In the genomic region with DNA sequence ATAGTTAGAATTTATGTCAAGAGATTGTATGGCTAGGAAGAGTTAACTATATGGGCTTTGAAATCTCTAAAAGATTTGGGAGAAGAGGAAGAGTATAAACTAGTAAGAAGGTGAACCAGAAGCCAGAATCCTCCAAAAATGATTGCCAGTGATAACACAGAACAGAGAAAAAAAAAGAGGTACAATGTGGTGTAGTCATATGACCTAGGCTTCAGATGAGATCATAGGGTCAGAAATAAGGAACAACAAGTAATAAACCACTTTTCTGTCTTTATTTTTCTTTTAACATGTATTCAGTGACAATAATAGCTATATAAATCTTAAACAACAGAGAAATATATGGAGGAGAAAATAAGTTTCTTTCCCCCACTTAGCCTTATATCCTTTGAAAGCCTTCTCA, we compare ENCODE assay signal across 11 cellular contexts. TPM values are rescaled to one million over a fixed set of nuclear protein-coding genes. Genes with fewer than 3 reads are reported as not detected.
DNase-seq lines count a peak whose midpoint lies in the region; ATAC-seq and TF ChIP-seq lines count a peak whose summit lies in the region.
"Had no signal": no experiment of that assay in that cellular context is flagged by ENCODE, and none has a peak within 500 bp of the region (broad histone marks: within the 10 kb centered on the region; RNA-seq: fewer than 3 reads in every experiment).

No MANE protein-coding gene starts in this region.

- H3K4me1 Mint-ChIP-seq in MCF 10A (ENCODE audit: insufficient read depth, unreplicated experiment) (peaks cover 37% of the 10 kb centered on the region), brain (peaks cover 54% of the 10 kb centered on the region)

- ATAC-seq in upper lobe of right lung, result no peak

- no peak for TF ChIP-seq CTCF in MCF 10A (IDR thresholded peaks at IDR 0.05; ENCODE audit: unreplicated experiment)
- no peak for TF ChIP-seq CTCF in breast epithelium (IDR thresholded peaks at IDR 0.05)
- no peak for TF ChIP-seq CTCF in OCI-LY3 (IDR thresholded peaks at IDR 0.05; ENCODE audit: low read depth, low read length)
- TF ChIP-seq CTCF in brain (conservative IDR thresholded peaks at IDR 0.05), result no peak
- no peak for TF ChIP-seq CTCF in right atrium auricular region (IDR thresholded peaks at IDR 0.05)
- TF ChIP-seq CTCF in upper lobe of right lung (IDR thresholded peaks at IDR 0.05), result no peak

- H3K36me3 ChIP-seq in breast epithelium (no peaks in the 10 kb centered on the region), OCI-LY3 (replicated peaks; ENCODE audit: low read depth, low read length) (no peaks in the 10 kb centered on the region), right atrium auricular region (no peaks in the 10 kb centered on the region), upper lobe of right lung (no peaks in the 10 kb centered on the region)
- H3K36me3 ChIP-seq: thoracic aorta had no signal

- H2AFZ ChIP-seq in OCI-LY3 (ENCODE audit: low read depth, low read length), result no peak overlapping the region

- H4K20me1 ChIP-seq in OCI-LY3 (ENCODE audit: insufficient read depth, low read length), result 0 out of 2 replicates have a peak, but pooled peaks cover 3% of the 10 kb centered on the region

- CTCF ChIA-PET in MCF 10A (lab: Yijun Ruan, JAX), result interaction anchor here (0.6 kb wide), 1 partner anchor 471 kb away, joined by 3 read pairs; no protein-coding TSS in a partner anchor

- no TSS peak for BruUV-seq in MCF 10A (replicated peaks; lab: Mats Ljungman, UMichigan)

- H3K9me3 Mint-ChIP-seq in MCF 10A (ENCODE audit: unreplicated experiment) (no peaks in the 10 kb centered on the region), brain (peaks cover 0 to 2% (median 0%) of the 10 kb centered on the region in 5 experiments)

- peaks cover 35% of the 10 kb centered on the region for H3K79me2 ChIP-seq in OCI-LY3 (ENCODE audit: low read length)

- no peaks in the 10 kb centered on the region for H3K27me3 Mint-ChIP-seq in MCF 10A (ENCODE audit: insufficient read depth, unreplicated experiment)
- peaks cover 11% of the 10 kb centered on the region for H3K27me3 Mint-ChIP-seq in brain

- H3K4me3 Mint-ChIP-seq in MCF 10A (ENCODE audit: unreplicated experiment) (peak overlapping the region; percentile 15), brain (peak overlapping the region; percentile 7 to 74 (median 52))

- TF ChIP-seq POLR2A in breast epithelium (IDR thresholded peaks at IDR 0.05), result no peak

- no peaks in the 10 kb centered on the region for H3K36me3 Mint-ChIP-seq in MCF 10A (ENCODE audit: insufficient read depth, unreplicated experiment)
- peaks cover 5% of the 10 kb centered on the region for H3K36me3 Mint-ChIP-seq in brain

- H3K27me3 ChIP-seq in breast epithelium (no peaks in the 10 kb centered on the region), OCI-LY3 (ENCODE audit: low read depth, low read length) (no peaks in the 10 kb centered on the region), right atrium auricular region (no peaks in the 10 kb centered on the region), upper lobe of right lung (no peaks in the 10 kb centered on the region)

- H3K9me3 ChIP-seq in breast epithelium (no peaks in the 10 kb centered on the region), OCI-LY3 (ENCODE audit: insufficient read depth, low read length) (no peaks in the 10 kb centered on the region), right atrium auricular region (no peaks in the 10 kb centered on the region), upper lobe of right lung (no peaks in the 10 kb centered on the region)
- H3K9me3 ChIP-seq: thoracic aorta had no signal

- DNase-seq in MCF 10A (ENCODE audit: unreplicated experiment) (no peak), breast epithelium (ENCODE audit: low spot score in 2 of 2) (no peak), right atrium auricular region (ENCODE audit: low spot score) (no peak), upper lobe of right lung (no peak), COLO668 (lab: John Stamatoyannopoulos, UW; ENCODE audit: unreplicated experiment) (no peak), NCI-H1048 (lab: John Stamatoyannopoulos, UW) (no peak)
- DNase-seq: HCEC 1CT, mesenchymal stem cell had no signal

- H3K4me2 ChIP-seq in OCI-LY3 (ENCODE audit: low read length), result peak overlapping the region; percentile 82

- no peak overlapping the region for H3K27ac ChIP-seq in breast epithelium
- no peak overlapping the region for H3K27ac ChIP-seq in OCI-LY3 (ENCODE audit: low read length)
- H3K27ac ChIP-seq in right atrium auricular region, result no peak overlapping the region
- no peak overlapping the region for H3K27ac ChIP-seq in upper lobe of right lung

- POLR2A ChIA-PET in MCF 10A (lab: Yijun Ruan, JAX), result interaction anchor here (0.6 to 0.7 kb wide), 2 partner anchors 42 to 52 kb away, joined by 3 read pairs; no protein-coding TSS in a partner anchor

- intact Hi-C loops in MCF 10A (cut with micrococcal nuclease), result loop anchor here (5.0 kb wide), 1 partner anchor 48 kb away; the partner anchor contains the start of gene FOXJ2
- intact Hi-C loops in breast epithelium (cut with DNase I; ENCODE audit: low total_unique reads), result no loop called here
- intact Hi-C loops in upper lobe of right lung (cut with DNase I), result no loop called here

- H3K9ac ChIP-seq in OCI-LY3 (ENCODE audit: low read length), result no peak overlapping the region

- H3K27ac Mint-ChIP-seq in MCF 10A (ENCODE audit: low read depth, unreplicated experiment), result peak overlapping the region; percentile 17
- H3K27ac Mint-ChIP-seq in brain, result peak overlapping the region in 3 of 5 experiments; percentile 7 to 67 (median 17)

- H3K4me1 ChIP-seq in breast epithelium (peaks cover 2 to 4% of the 10 kb centered on the region in 2 donors), OCI-LY3 (ENCODE audit: low read length) (peaks cover 36% of the 10 kb centered on the region), right atrium auricular region (peaks cover 0 to 29% of the 10 kb centered on the region in 2 donors), upper lobe of right lung (peaks cover 18% of the 10 kb centered on the region)

- H3K4me3 ChIP-seq in breast epithelium (no peak overlapping the region), OCI-LY3 (ENCODE audit: low read length) (no peak overlapping the region), right atrium auricular region (no peak overlapping the region), upper lobe of right lung (no peak overlapping the region)

RNA-seq across cellular contexts. Expression of gene NECAP1, which starts 1.9 kb away (rescaled TPM):
- total RNA-seq in MCF 10A (2022), result 53.7 and 59.3 TPM in 2 replicates
- 10 to 100 TPM; 29.5 to 47.0 (median 32.3) TPM for total RNA-seq in breast epithelium
- 43.4 TPM for polyA plus RNA-seq in brain (ENCODE audit: insufficient read depth, low read depth, low replicate concordance)
- 10 to 100 TPM; 25.4 to 37.9 TPM for total RNA-seq in right atrium auricular region
- total RNA-seq in upper lobe of right lung, result 36.7 TPM

RNA-seq across cellular contexts. Expression of gene C3AR1, which starts 14.0 kb away (rescaled TPM):
- total RNA-seq in MCF 10A (2022) (not detected in 2 replicates), breast epithelium (10 to 100 TPM in 2 of 3 donors, 1 to 10 TPM in 1; 6.6 to 46.2 (median 17.7) TPM), right atrium auricular region (10 to 100 TPM in 1 of 2 donors, 1 to 10 TPM in 1; 3.4 to 10.6 TPM), upper lobe of right lung (45.0 TPM)
- polyA plus RNA-seq in brain (ENCODE audit: insufficient read depth, low read depth, low replicate concordance), result 4.1 TPM

RNA-seq across cellular contexts. Expression of gene CLEC4A, which starts 43.3 kb away (rescaled TPM):
- total RNA-seq in MCF 10A (2022), result 0.79 and 1.3 TPM in 2 replicates
- total RNA-seq in breast epithelium, result 1 to 10 TPM; 2.5 to 3.9 (median 3.4) TPM
- polyA plus RNA-seq in brain (ENCODE audit: insufficient read depth, low read depth, low replicate concordance), result not detected
- under 1 TPM in 1 of 2 donors, not detected in 1; 0.67 TPM for total RNA-seq in right atrium auricular region
- 8.3 TPM for total RNA-seq in upper lobe of right lung

RNA-seq across cellular contexts. Expression of gene FOXJ2, which starts 47.6 kb away (rescaled TPM):
- total RNA-seq in MCF 10A (2022), result 19.7 and 21.1 TPM in 2 replicates
- total RNA-seq in breast epithelium, result 10 to 100 TPM; 11.1 to 14.2 (median 13.4) TPM
- polyA plus RNA-seq in brain (ENCODE audit: insufficient read depth, low read depth, low replicate concordance), result 23.0 TPM
- 10 to 100 TPM; 19.9 to 22.1 TPM for total RNA-seq in right atrium auricular region
- total RNA-seq in upper lobe of right lung, result 20.3 TPM
